ENCODE assay signal across 1 cellular context in genomic region chr17:74758846-74759163, GRCh38.
TF ChIP-seq lines count a peak whose summit lies in the region.

No MANE protein-coding gene starts in this region.

TF ChIP-seq in SK-N-SH, 30 proteins besides CTCF, POLR2A, EP300 and RAD21 (continued from another document):
- TF ChIP-seq, protein P1, sequence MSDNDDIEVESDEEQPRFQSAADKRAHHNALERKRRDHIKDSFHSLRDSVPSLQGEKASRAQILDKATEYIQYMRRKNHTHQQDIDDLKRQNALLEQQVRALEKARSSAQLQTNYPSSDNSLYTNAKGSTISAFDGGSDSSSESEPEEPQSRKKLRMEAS (IDR thresholded peaks at IDR 0.05; ENCODE audit: low read depth) = no peak
- peak; percentile 31; the same call in 1 of the 2 replicates for TF ChIP-seq TCF12 (IDR thresholded peaks at IDR 0.05)
